Comparison of ENCODE assay signal across 1 cellular context in genomic region chr1:112674440-112674985, GRCh38.
TF ChIP-seq lines count a peak whose summit lies in the region.

TSS of gene MOV10 (plus strand) at chr1:112674659. CDS start at chr1:112674913, 254 bp downstream.

TF ChIP-seq in PFSK-1, 5 proteins besides CTCF, POLR2A, EP300 and RAD21 (continued from another document):
- TF ChIP-seq REST (IDR thresholded peaks at IDR 0.05; ENCODE audit: insufficient read depth in 1 of 2, low read depth in 2 of 2, low read length in 2 of 2) = no peak; a peak in 1 of 4 replicates
- no peak for TF ChIP-seq FOXP2 (optimal IDR thresholded peaks at IDR 0.05; ENCODE audit: borderline replicate concordance, extremely low read depth, extremely low read length, insufficient read depth)
